In the genomic region with DNA sequence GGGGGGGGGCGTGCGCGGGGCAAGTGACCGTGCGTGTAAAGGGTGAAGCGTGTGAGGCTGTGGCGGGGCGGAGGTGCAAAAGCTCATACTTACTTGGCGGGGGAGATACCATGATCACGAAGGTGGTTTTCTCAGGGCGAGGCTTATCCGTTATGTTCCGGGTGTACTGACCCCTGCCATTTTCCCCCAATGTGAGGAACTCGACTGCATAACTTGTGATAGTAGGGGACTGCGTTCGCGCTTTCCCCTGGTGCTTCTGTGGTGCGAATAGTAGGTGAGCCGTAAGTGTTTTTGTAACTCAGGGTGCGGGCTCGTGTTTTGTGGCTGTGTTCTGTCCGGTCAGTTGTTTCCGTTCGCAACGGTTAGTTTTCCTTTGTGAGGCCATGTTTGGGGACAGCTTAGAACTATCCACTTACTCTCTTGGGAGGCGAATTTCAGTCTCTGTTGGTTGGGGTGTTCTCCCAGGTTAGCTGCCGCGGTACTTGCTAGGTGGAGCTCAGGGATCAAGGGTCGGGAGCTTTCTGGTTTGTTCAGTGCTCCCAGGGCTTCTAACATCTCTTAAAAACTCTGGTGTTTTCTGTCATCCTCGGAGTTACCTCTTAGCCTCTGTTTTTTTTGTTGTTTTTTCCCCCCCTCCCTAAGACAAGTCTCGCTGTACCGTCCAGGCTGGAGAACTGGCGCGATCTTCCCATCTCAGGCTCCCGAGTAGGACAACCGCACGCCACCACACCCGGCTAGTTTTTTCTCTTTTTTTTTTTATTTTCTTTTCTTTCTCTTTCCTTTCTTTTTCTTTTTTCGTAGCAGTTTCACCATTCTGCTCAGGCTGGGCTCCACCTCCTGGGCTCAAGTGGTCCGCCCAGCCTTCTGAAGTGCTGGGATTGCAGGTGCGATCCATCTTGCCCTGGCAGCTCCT, we compare ENCODE assay signal across 1 cellular context.
TF ChIP-seq lines count a peak whose summit lies in the region.

No MANE protein-coding gene starts in this region.

TF ChIP-seq in K562, 482 proteins besides CTCF, POLR2A, EP300 and RAD21 (continues in another document):
- TF ChIP-seq CBFA2T3 (IDR thresholded peaks at IDR 0.05), result peak; percentile 57
- peak; percentile 72 for TF ChIP-seq CHD2 (IDR thresholded peaks at IDR 0.05; ENCODE audit: low read depth, low read length)
- TF ChIP-seq SRF (CRISPR knock-in tag; IDR thresholded peaks at IDR 0.05), result peak; percentile 12 to 97; a peak in 3 of 4 replicates
- peak; percentile 37; the same call in 1 of the 2 replicates for TF ChIP-seq NFIX (CRISPR knock-in tag; IDR thresholded peaks at IDR 0.05; ENCODE audit: low read depth)
- TF ChIP-seq ARHGAP35 (IDR thresholded peaks at IDR 0.05; ENCODE audit: partially characterized antibody), result peak; percentile 99
- TF ChIP-seq SIN3A (IDR thresholded peaks at IDR 0.05; ENCODE audit: borderline replicate concordance in 2 of 2, control insufficient read depth in 1 of 2, low read depth in 2 of 2, low read length in 2 of 2), result peak; percentile 90 to 97; a peak in 3 of 4 replicates
- peak; percentile 100 for TF ChIP-seq ERF (CRISPR knock-in tag; IDR thresholded peaks at IDR 0.05)
- peak; percentile 44; the same call in 1 of the 2 replicates for TF ChIP-seq CREB3L1 (IDR thresholded peaks at IDR 0.05; ENCODE audit: borderline replicate concordance, low read depth)
- TF ChIP-seq HIVEP1 (CRISPR knock-in tag; IDR thresholded peaks at IDR 0.05), result peak; percentile 95
- TF ChIP-seq PHB (CRISPR knock-in tag; IDR thresholded peaks at IDR 0.05), result peak; percentile 100
- TF ChIP-seq SNIP1 (IDR thresholded peaks at IDR 0.05; ENCODE audit: low read depth), result peak; percentile 71
- 0 out of 2 replicates have a peak, but pooled peaks have one; percentile 46 for TF ChIP-seq RERE (CRISPR knock-in tag; IDR thresholded peaks at IDR 0.05; ENCODE audit: borderline replicate concordance)
- TF ChIP-seq TFE3 (CRISPR knock-in tag; IDR thresholded peaks at IDR 0.05), result peak; percentile 77
- peak; percentile 99 for TF ChIP-seq HDAC6 (IDR thresholded peaks at IDR 0.05; ENCODE audit: low read depth, low read length)
- peak; percentile 82 to 97 for TF ChIP-seq NONO (IDR thresholded peaks at IDR 0.05; ENCODE audit: low read depth in 2 of 2, low read length in 1 of 2)
- TF ChIP-seq MAFK (IDR thresholded peaks at IDR 0.05; ENCODE audit: low read length), result peak; percentile 26
- TF ChIP-seq NFIC (IDR thresholded peaks at IDR 0.05), result peak; percentile 88
- TF ChIP-seq BCOR (IDR thresholded peaks at IDR 0.05), result peak; percentile 90
- peak; percentile 68; the same call in 1 of the 2 replicates for TF ChIP-seq MXI1 (IDR thresholded peaks at IDR 0.05; ENCODE audit: low read depth, low read length)
- peak; percentile 94 for TF ChIP-seq TAF9B (IDR thresholded peaks at IDR 0.05; ENCODE audit: partially characterized antibody)
- TF ChIP-seq ETV1 (tag; conservative IDR thresholded peaks at IDR 0.05; ENCODE audit: low read depth), result peak; percentile 91
- TF ChIP-seq SUPT5H (IDR thresholded peaks at IDR 0.05), result peak; percentile 100
- TF ChIP-seq NFE2 (IDR thresholded peaks at IDR 0.05; ENCODE audit: low read depth), result peak; percentile 52
- TF ChIP-seq NUFIP1 (IDR thresholded peaks at IDR 0.05; ENCODE audit: partially characterized antibody), result peak; percentile 97
- peak; percentile 88; the same call in 1 of the 2 replicates for TF ChIP-seq TCF7 (IDR thresholded peaks at IDR 0.05; ENCODE audit: borderline replicate concordance)
- TF ChIP-seq REST (CRISPR knock-in tag; IDR thresholded peaks at IDR 0.05; ENCODE audit: low read depth), result peak; percentile 91
- TF ChIP-seq U2AF1 (optimal IDR thresholded peaks at IDR 0.05; ENCODE audit: low read depth, low read length), result peak; percentile 42
- 0 out of 2 replicates have a peak, but pooled peaks have one; percentile 72 for TF ChIP-seq ZBTB49 (CRISPR knock-in tag; IDR thresholded peaks at IDR 0.05; ENCODE audit: borderline replicate concordance)
- TF ChIP-seq SMAD1 (IDR thresholded peaks at IDR 0.05; ENCODE audit: low read depth, low read length, partially characterized antibody), result peak; percentile 99
- TF ChIP-seq TOE1 (IDR thresholded peaks at IDR 0.05; ENCODE audit: borderline replicate concordance), result peak; percentile 89
- TF ChIP-seq TOE1 (CRISPR knock-in tag; IDR thresholded peaks at IDR 0.05; ENCODE audit: borderline replicate concordance, low read depth), result peak; percentile 99
- TF ChIP-seq ZNF512 (tag; IDR thresholded peaks at IDR 0.05), result peak; percentile 28; the same call in 1 of the 2 replicates
- TF ChIP-seq THAP7 (CRISPR knock-in tag; IDR thresholded peaks at IDR 0.05), result peak; percentile 97
